8 cellular contexts compared by ENCODE assay signal in genomic region chr16:48244863-48245195, GRCh38. TPM values are rescaled to one million over a fixed set of nuclear protein-coding genes. Genes with fewer than 3 reads are reported as not detected.
DNase-seq lines count a peak whose midpoint lies in the region; FAIRE-seq and TF ChIP-seq lines count a peak whose summit lies in the region.

No MANE protein-coding gene starts in this region.

- peaks cover 7% of the 10 kb centered on the region for H3K9me3 Mint-ChIP-seq in activated naive CD4-positive, alpha-beta T cell treated with anti-CD3 and anti-CD28 coated beads, Interleukin-2, amount 10 ng/mL, durations not matched to agents 7 days and 5 days
- peaks cover 2% of the 10 kb centered on the region for H3K9me3 Mint-ChIP-seq in astrocyte (ENCODE audit: unreplicated experiment)
- no peaks in the 10 kb centered on the region for H3K9me3 Mint-ChIP-seq in type B pancreatic cell

- H3K36me3 ChIP-seq in astrocyte (ENCODE audit: insufficient read depth, low read length) = no peaks in the 10 kb centered on the region

- peaks cover 39% of the 10 kb centered on the region for H3K4me1 Mint-ChIP-seq in activated naive CD4-positive, alpha-beta T cell treated with anti-CD3 and anti-CD28 coated beads, Interleukin-2, amount 10 ng/mL, durations not matched to agents 7 days and 5 days
- H3K4me1 Mint-ChIP-seq in astrocyte (ENCODE audit: low read depth, unreplicated experiment) (peaks cover 10% of the 10 kb centered on the region), type B pancreatic cell (ENCODE audit: unreplicated experiment) (peaks cover 21% of the 10 kb centered on the region)

- peaks cover 3% of the 10 kb centered on the region for H3K9me3 ChIP-seq in astrocyte (ENCODE audit: insufficient read depth, low read depth, low read length)

- no peak for TF ChIP-seq POLR2A in lower leg skin (IDR thresholded peaks at IDR 0.05)

- H3K27me3 ChIP-seq in astrocyte (ENCODE audit: insufficient read depth, low read length) = no peaks in the 10 kb centered on the region

- no peak for FAIRE-seq in astrocyte (lab: Jason Lieb, UNC)

- CTCF ChIA-PET in activated naive CD4-positive, alpha-beta T cell treated with anti-CD3 and anti-CD28 coated beads, Interleukin-2, amount 10 ng/mL, durations not matched to agents 7 days and 5 days (lab: Charles Lee) = interaction anchor here (0.8 to 2.1 kb wide), 3 partner anchors 379 to 1207 kb away, joined by 3 to 6 read pairs (median 4); no protein-coding TSS in a partner anchor

- peaks cover 15% of the 10 kb centered on the region for H3K4me1 ChIP-seq in astrocyte (ENCODE audit: insufficient read depth, low read length)

- peak overlapping the region; percentile 92 for H3K9ac ChIP-seq in astrocyte (ENCODE audit: low read length)

- H3K4me2 ChIP-seq in astrocyte (ENCODE audit: low read length) = peak overlapping the region; percentile 92

- TF ChIP-seq CTCF in astrocyte (IDR thresholded peaks at IDR 0.05; ENCODE audit: insufficient read depth, low read depth, low read length) (no peak), lower leg skin (IDR thresholded peaks at IDR 0.05) (no peak), type B pancreatic cell (conservative IDR thresholded peaks at IDR 0.05) (no peak), GM10266 (IDR thresholded peaks at IDR 0.05; ENCODE audit: control insufficient read depth, insufficient read depth, low read depth, missing control alignments) (no peak)

- H4K20me1 ChIP-seq in astrocyte (ENCODE audit: insufficient read depth, low read length) = peaks cover 50% of the 10 kb centered on the region

- H3K79me2 ChIP-seq in astrocyte (ENCODE audit: insufficient read depth, low read length) = peaks cover 60% of the 10 kb centered on the region

- intact Hi-C loops in lower leg skin (cut with DNase I; ENCODE audit: low total_unique reads) = no loop called here

- no peaks in the 10 kb centered on the region for H3K27me3 Mint-ChIP-seq in activated naive CD4-positive, alpha-beta T cell treated with anti-CD3 and anti-CD28 coated beads, Interleukin-2, amount 10 ng/mL, durations not matched to agents 7 days and 5 days
- H3K27me3 Mint-ChIP-seq in astrocyte (ENCODE audit: low read depth, unreplicated experiment) (no peaks in the 10 kb centered on the region), type B pancreatic cell (no peaks in the 10 kb centered on the region)

- peak overlapping the region; percentile 87 for H3K27ac ChIP-seq in astrocyte (ENCODE audit: low read depth, low read length)

- 3 to 4% methylated on average over 8 of the region's 8 CpGs for WGBS in lower leg skin, 2 donors

- H3K4me3 Mint-ChIP-seq in activated naive CD4-positive, alpha-beta T cell treated with anti-CD3 and anti-CD28 coated beads, Interleukin-2, amount 10 ng/mL, durations not matched to agents 7 days and 5 days = peak overlapping the region; percentile 90
- H3K4me3 Mint-ChIP-seq in astrocyte (ENCODE audit: unreplicated experiment) (peak overlapping the region; percentile 95), type B pancreatic cell (peak overlapping the region; percentile 96)

- H3K4me3 ChIP-seq in astrocyte (ENCODE audit: insufficient read depth, low read depth, low read length) (peak overlapping the region; percentile 96), lower leg skin (ENCODE audit: low read depth, poor library complexity, severe bottlenecking) (peak overlapping the region; percentile 81)

- peak overlapping the region; percentile 100 for H2AFZ ChIP-seq in astrocyte (ENCODE audit: low read depth, low read length)

- peaks cover 1% of the 10 kb centered on the region for H3K36me3 Mint-ChIP-seq in activated naive CD4-positive, alpha-beta T cell treated with anti-CD3 and anti-CD28 coated beads, Interleukin-2, amount 10 ng/mL, durations not matched to agents 7 days and 5 days
- H3K36me3 Mint-ChIP-seq in astrocyte (ENCODE audit: low read depth, unreplicated experiment) = no peaks in the 10 kb centered on the region
- no peaks in the 10 kb centered on the region for H3K36me3 Mint-ChIP-seq in type B pancreatic cell

- DNase-seq in activated naive CD4-positive, alpha-beta T cell treated with anti-CD3 and anti-CD28 coated beads, Interleukin-2, amount 10 ng/mL, durations not matched to agents 7 days and 5 days = no peak
- DNase-seq in activated naive CD4-positive, alpha-beta T cell treated with Interleukin-2 at 50 U/mL for 16 hours = no peak
- DNase-seq in astrocyte (ENCODE audit: low read depth) (no peak), lower leg skin (ENCODE audit: low spot score in 2 of 2) (no peak), type B pancreatic cell (ENCODE audit: extremely low spot score, unreplicated experiment) (no peak), HuH-7 (ENCODE audit: low spot score) (no peak), GM10266 (ENCODE audit: extremely low spot score) (no peak), kidney glomerular epithelial cell (lab: John Stamatoyannopoulos, UW) (no peak)

- H3K27ac Mint-ChIP-seq in activated naive CD4-positive, alpha-beta T cell treated with anti-CD3 and anti-CD28 coated beads, Interleukin-2, amount 10 ng/mL, durations not matched to agents 7 days and 5 days = peak overlapping the region; percentile 91
- peak overlapping the region; percentile 74 for H3K27ac Mint-ChIP-seq in astrocyte (ENCODE audit: unreplicated experiment)
- peak overlapping the region; percentile 90 for H3K27ac Mint-ChIP-seq in type B pancreatic cell

RNA-seq across cellular contexts. Expression of gene LONP2, which starts 0.7 kb away (rescaled TPM):
- total RNA-seq in astrocyte = 50.5 and 50.7 TPM in 2 replicates
- total RNA-seq in lower leg skin = 10 to 100 TPM; 37.3 to 52.0 (median 47.0) TPM
- total RNA-seq in type B pancreatic cell (ENCODE audit: low replicate concordance) = 61.5 and 65.5 TPM in 2 replicates

RNA-seq across cellular contexts. Expression of gene ABCC11, which starts 2.5 kb away (rescaled TPM):
- 0.29 and 0.32 TPM in 2 replicates for total RNA-seq in astrocyte
- total RNA-seq in lower leg skin = under 1 TPM in 2 of 4 donors, not detected in 2; 0.32 to 0.52 TPM
- total RNA-seq in type B pancreatic cell (ENCODE audit: low replicate concordance) = 0.07 and 0.19 TPM in 2 replicates
